ENCODE assay signal across 13 cellular contexts in the genomic region with DNA sequence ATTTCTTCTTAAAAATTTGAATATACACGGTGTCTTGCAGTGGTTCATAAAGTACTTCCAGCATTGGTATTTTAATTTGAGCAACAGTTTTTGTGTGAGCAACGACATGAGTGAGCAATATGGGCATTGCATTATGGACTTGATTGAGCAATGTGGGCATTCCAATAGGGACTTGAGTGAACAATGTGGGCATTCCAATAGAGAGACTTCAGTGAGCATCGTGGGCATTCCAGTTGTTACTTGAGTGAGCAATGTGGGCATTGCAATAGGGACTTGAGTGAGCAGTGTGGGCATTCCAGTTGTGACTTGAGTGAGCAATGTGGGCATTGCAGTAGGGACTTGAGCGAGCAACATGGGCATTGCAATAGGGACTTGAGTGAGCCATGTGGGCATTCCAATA.
"Had no signal": no experiment of that assay in that cellular context is flagged by ENCODE, and none has a peak within 500 bp of the region (broad histone marks: within the 10 kb centered on the region; RNA-seq: fewer than 3 reads in every experiment).

No MANE protein-coding gene starts in this region.

- H3K4me1 ChIP-seq: colonic mucosa, heart right ventricle had no signal

- H3K27me3 ChIP-seq: colonic mucosa, heart right ventricle, ovary had no signal

- ATAC-seq: heart right ventricle, natural killer cell, right cardiac atrium had no signal

- DNase-seq: colonic mucosa; dermis blood vessel endothelial cell; erythroblast; heart right ventricle; hypothalamus; kidney glomerular epithelial cell; natural killer cell; nucleus accumbens; ovary; right cardiac atrium; stimulated activated CD4-positive, alpha-beta T cell treated with anti-CD3 and anti-CD28 coated beads, Interleukin-2, amount 100 ng/mL, for 48 hours; stimulated activated naive CD4-positive, alpha-beta T cell treated with Interleukin-2 at 50 U/mL for 16 hours had no signal

- H3K9me3 ChIP-seq: colonic mucosa, ovary had no signal

- H3K27ac ChIP-seq: colonic mucosa, heart right ventricle, ovary had no signal

- H3K4me2 ChIP-seq: smooth muscle cell had no signal

- H3K36me3 ChIP-seq: colonic mucosa, ovary had no signal

- H3K4me3 ChIP-seq: colonic mucosa, heart right ventricle, ovary, smooth muscle cell had no signal
